18 cellular contexts compared by ENCODE assay signal in genomic region chr1:226942392-226942791, GRCh38. TPM values are rescaled to one million over a fixed set of nuclear protein-coding genes. Genes with fewer than 3 reads are reported as not detected.
DNase-seq lines count a peak whose midpoint lies in the region; ATAC-seq and TF ChIP-seq lines count a peak whose summit lies in the region.
"Had no signal": no experiment of that assay in that cellular context is flagged by ENCODE, and none has a peak within 500 bp of the region (broad histone marks: within the 10 kb centered on the region; RNA-seq: fewer than 3 reads in every experiment).

No MANE protein-coding gene starts in this region.

- H3K4me3 ChIP-seq in heart right ventricle, result peak overlapping the region in 7 of 10 donors; percentile 64 to 96 (median 83)
- H3K4me3 ChIP-seq in testis, result no peak overlapping the region
- peak overlapping the region in 22 of 59 donors; percentile 3 to 98 (median 20) for H3K4me3 ChIP-seq in dorsolateral prefrontal cortex
- H3K4me3 ChIP-seq: GM23248, vagina had no signal

- DNase-seq in heart right ventricle (no peak), Right ventricle myocardium superior (no peak), medulla oblongata (ENCODE audit: extremely low spot score) (peak; percentile 6), testis (peak; percentile 9), G401 (ENCODE audit: low spot score) (no peak), dorsolateral prefrontal cortex (no peak), dedifferentiated amniotic fluid mesenchymal stem cell (ENCODE audit: extremely low spot score) (no peak)
- DNase-seq: activated naive CD4-positive, alpha-beta T cell treated with anti-CD3 and anti-CD28 coated beads, Interleukin-2, amount 50 U/mL, for 16 hours; central memory CD4-positive, alpha-beta T cell; kidney glomerular epithelial cell; NCI-H1417; NCI-H446 treated with DMSO at 0.1 percent for 48 hours; retina; stimulated activated CD4-positive, alpha-beta T cell treated with anti-CD3 and anti-CD28 coated beads, Interleukin-4, amount 100 ng/mL, for 4 hours had no signal

- H3K4me1 ChIP-seq in heart right ventricle (peaks cover 15 to 88% (median 77%) of the 10 kb centered on the region in 9 donors), testis (peaks cover 33% of the 10 kb centered on the region)

- H3K4me3 Mint-ChIP-seq in activated T-helper 17 cell treated with anti-CD3 and anti-CD28 coated beads, Interleukin-2, amount 50 U/mL, for 72 hours, result peak overlapping the region; percentile 87

- H3K27ac ChIP-seq in heart right ventricle, result peak overlapping the region; percentile 21 to 99 (median 96)
- no peak overlapping the region for H3K27ac ChIP-seq in testis
- peak overlapping the region in 16 of 59 donors; percentile 3 to 59 (median 44) for H3K27ac ChIP-seq in dorsolateral prefrontal cortex
- H3K27ac ChIP-seq: GM23248, vagina had no signal

- no peaks in the 10 kb centered on the region for H3K36me3 ChIP-seq in heart right ventricle
- no peaks in the 10 kb centered on the region for H3K36me3 ChIP-seq in testis (ENCODE audit: low read depth, missing control alignments)
- H3K36me3 ChIP-seq: vagina had no signal

- H3K27me3 ChIP-seq in heart right ventricle, result no peaks in the 10 kb centered on the region
- H3K27me3 ChIP-seq in testis, result no peaks in the 10 kb centered on the region
- H3K27me3 ChIP-seq in dorsolateral prefrontal cortex, result no peaks in the 10 kb centered on the region
- H3K27me3 ChIP-seq: vagina had no signal

- TF ChIP-seq POLR2A in testis (IDR thresholded peaks at IDR 0.05), result no peak

- no peak overlapping the region for H3K27ac Mint-ChIP-seq in activated T-helper 17 cell treated with anti-CD3 and anti-CD28 coated beads, Interleukin-2, amount 50 U/mL, for 72 hours

- WGBS in heart right ventricle, 2 donors, result 52 to 66% methylated on average over 3 of the region's 3 CpGs
- WGBS in testis, 2 donors, result 66 to 77% methylated on average over 3 of the region's 3 CpGs

- no peaks in the 10 kb centered on the region for H3K27me3 Mint-ChIP-seq in activated T-helper 17 cell treated with anti-CD3 and anti-CD28 coated beads, Interleukin-2, amount 50 U/mL, for 72 hours

- TF ChIP-seq CTCF in heart right ventricle (IDR thresholded peaks at IDR 0.05), result no peak
- TF ChIP-seq CTCF in testis (IDR thresholded peaks at IDR 0.05), result no peak
- TF ChIP-seq CTCF in dorsolateral prefrontal cortex (IDR thresholded peaks at IDR 0.05 in 54 of 56, conservative IDR thresholded peaks at IDR 0.05 in 2 of 56; ENCODE audit: low read depth in 1 of 56, partially characterized antibody in 56 of 56), result no peak

- no peaks in the 10 kb centered on the region for H3K36me3 Mint-ChIP-seq in activated T-helper 17 cell treated with anti-CD3 and anti-CD28 coated beads, Interleukin-2, amount 50 U/mL, for 72 hours (ENCODE audit: low read depth)

- ATAC-seq in heart right ventricle (no peak), Right ventricle myocardium superior (ENCODE audit: poor library complexity) (no peak)
- ATAC-seq in activated T-helper 17 cell treated with anti-CD3 and anti-CD28 coated beads, Interleukin-2, amount 50 U/mL, for 72 hours (replicated peaks), result no peak
- ATAC-seq: SK-N-SH treated with all-trans-retinoic acid at 6 μM for 48 hours had no signal

- intact Hi-C loops in heart right ventricle (cut with DNase I), result loop anchor here in 2 of 10 donors (5.0 kb wide), 2 partner anchors 35 to 50 kb away; no protein-coding TSS in a partner anchor
- intact Hi-C loops in Right ventricle myocardium superior (cut with DNase I), result loop anchor here (5.0 kb wide), 1 partner anchor 35 kb away; no protein-coding TSS in a partner anchor
- intact Hi-C loops in testis (cut with DNase I; ENCODE audit: low total_unique reads), result no loop called here
- intact Hi-C loops in dorsolateral prefrontal cortex (cut with DNase I), result loop anchor here in 1 of 2 donors (5.0 to 10.0 kb wide), 3 partner anchors 35 to 492 kb away; partner anchors contain the start of gene CDC42BPA

- H3K9me3 ChIP-seq in heart right ventricle (no peaks in the 10 kb centered on the region), testis (no peaks in the 10 kb centered on the region)
- H3K9me3 ChIP-seq: vagina had no signal

- H3K4me1 Mint-ChIP-seq in activated T-helper 17 cell treated with anti-CD3 and anti-CD28 coated beads, Interleukin-2, amount 50 U/mL, for 72 hours, result peaks cover 28% of the 10 kb centered on the region

- no peaks in the 10 kb centered on the region for H3K9me3 Mint-ChIP-seq in activated T-helper 17 cell treated with anti-CD3 and anti-CD28 coated beads, Interleukin-2, amount 50 U/mL, for 72 hours

- in situ Hi-C loops in G401 (cut with HindIII; ENCODE audit: low sequenced_read_pairs), result no loop called here

RNA-seq across cellular contexts. Expression of gene COQ8A, which starts 2.3 kb away (rescaled TPM):
- 100 to 1,000 TPM; 167 to 495 (median 266) TPM for total RNA-seq in heart right ventricle
- polyA plus RNA-seq in heart right ventricle, result 100 to 1,000 TPM; 136 to 242 TPM
- 393 TPM for total RNA-seq in Right ventricle myocardium superior
- total RNA-seq in activated T-helper 17 cell treated with anti-CD3 and anti-CD28 coated beads, Interleukin-2, amount 50 U/mL, for 72 hours, result 10 to 100 TPM; 28.8 to 43.1 TPM
- 10 to 100 TPM; 39.2 to 46.8 TPM for total RNA-seq in testis
- polyA plus RNA-seq in testis (ENCODE audit: insufficient read depth, low read depth, low replicate concordance), result 34.4 TPM
- 31.7 and 33.5 TPM in 2 replicates for total RNA-seq in G401 (2014; rRNA removed; shearing (Covaris generic))
- total RNA-seq in dorsolateral prefrontal cortex, result 10 to 100 TPM; 27.2 to 59.8 (median 44.7) TPM

Comparison
In these comparisons a context has a peak if more than half of its experiments do, and no peak if none do; other contexts are left out.
1. DNase-seq: peak in medulla oblongata (single experiment) and testis (single experiment); none in heart right ventricle (0 of 2), Right ventricle myocardium superior (single experiment), G401 (single experiment), dorsolateral prefrontal cortex (0 of 10) and dedifferentiated amniotic fluid mesenchymal stem cell (single experiment).
2. H3K27ac ChIP-seq: peak in heart right ventricle (10 of 10); none in testis (0 of 2).
3. H3K4me3 ChIP-seq: peak in heart right ventricle (7 of 10); none in testis (0 of 2).